20 cellular contexts compared by ENCODE assay signal in genomic region chr2:109259671-109260070, GRCh38.
DNase-seq lines count a peak whose midpoint lies in the region; ATAC-seq and TF ChIP-seq lines count a peak whose summit lies in the region.
"Had no signal": no experiment of that assay in that cellular context is flagged by ENCODE, and none has a peak within 500 bp of the region (broad histone marks: within the 10 kb centered on the region; RNA-seq: fewer than 3 reads in every experiment).

No MANE protein-coding gene starts in this region.

- peaks cover 0 to 86% (median 43%) of the 10 kb centered on the region in 11 experiments; a peak in 18 of 22 replicates for H4K20me1 ChIP-seq in BLaER1 treated with 17β-estradiol and CSF1 and Interleukin-3, amounts not matched to agents 10 nM and 100 nM

- H3K4me3 ChIP-seq in BLaER1 treated with 17β-estradiol and CSF1 and Interleukin-3, amounts not matched to agents 10 nM and 100 nM = no peak overlapping the region
- no peak overlapping the region for H3K4me3 ChIP-seq in spleen
- no peak overlapping the region for H3K4me3 ChIP-seq in mucosa of descending colon
- H3K4me3 ChIP-seq: A549, GM23338 had no signal

- no peak for TF ChIP-seq CTCF in spleen (IDR thresholded peaks at IDR 0.05 in 8 of 11, conservative IDR thresholded peaks at IDR 0.05 in 3 of 11)
- no peak for TF ChIP-seq CTCF in mucosa of descending colon (IDR thresholded peaks at IDR 0.05)

- 85 to 95% (median 91%) methylated on average over 8 of the region's 8 CpGs for WGBS in spleen, 5 donors

- DNase-seq in activated effector memory CD4-positive, alpha-beta T cell treated with anti-CD3 and anti-CD28 coated beads, Interleukin-2, amount 50 U/mL, for 16 hours = peak; percentile 6
- DNase-seq in activated effector memory CD4-positive, alpha-beta T cell treated with Interleukin-2 at 50 U/mL for 16 hours = no peak
- peak; percentile 36 for DNase-seq in islet precursor cell
- DNase-seq in spleen = peak; percentile 51
- no peak for DNase-seq in mucosa of descending colon
- no peak for DNase-seq in T-helper 1 cell
- DNase-seq: 8988T; ACHN; AML-193; BE2C; Caco-2; CD4-positive, CD25-positive, alpha-beta regulatory T cell; CD8-positive, alpha-beta T cell; DMS153; DND-41 had no signal

- H3K4me1 ChIP-seq in BLaER1 treated with 17β-estradiol and CSF1 and Interleukin-3, amounts not matched to agents 10 nM and 100 nM = peaks cover 72 to 98% (median 87%) of the 10 kb centered on the region in 10 experiments
- peaks cover 22 to 50% (median 30%) of the 10 kb centered on the region in 6 donors for H3K4me1 ChIP-seq in spleen
- peaks cover 10% of the 10 kb centered on the region for H3K4me1 ChIP-seq in mucosa of descending colon (ENCODE audit: low read depth)
- H3K4me1 ChIP-seq: A549, BE2C, Caco-2 had no signal

- no peak for TF ChIP-seq POLR2A in spleen (IDR thresholded peaks at IDR 0.05)

- no peaks in the 10 kb centered on the region for H3K27me3 ChIP-seq in BLaER1 treated with 17β-estradiol and CSF1 and Interleukin-3, amounts not matched to agents 10 nM and 100 nM
- no peaks in the 10 kb centered on the region for H3K27me3 ChIP-seq in spleen (replicated peaks in 1 of 7)
- H3K27me3 ChIP-seq: BE2C had no signal

- no peak for ATAC-seq in mucosa of descending colon
- ATAC-seq: CD8-positive, alpha-beta T cell; GM23338; HCT116 had no signal

- intact Hi-C loops in spleen (cut with DNase I; ENCODE audit: low total_unique reads) (no loop called here), mucosa of descending colon (cut with DNase I, micrococcal nuclease) (no loop called here)

- H3K4me2 ChIP-seq in BLaER1 treated with 17β-estradiol and CSF1 and Interleukin-3, amounts not matched to agents 10 nM and 100 nM = peak overlapping the region in 9 of 11 experiments; percentile 37 to 98 (median 92); a peak in 12 of 22 replicates
- H3K4me2 ChIP-seq: A549, GM23338 had no signal

- H3K27ac ChIP-seq in BLaER1 treated with 17β-estradiol and CSF1 and Interleukin-3, amounts not matched to agents 10 nM and 100 nM = no peak overlapping the region
- no peak overlapping the region for H3K27ac ChIP-seq in spleen
- H3K27ac ChIP-seq: A549, C4-2B had no signal

- no peak overlapping the region for H3K9ac ChIP-seq in BLaER1 treated with 17β-estradiol and CSF1 and Interleukin-3, amounts not matched to agents 10 nM and 100 nM

- no peaks in the 10 kb centered on the region for H3K9me3 ChIP-seq in BLaER1 treated with 17β-estradiol and CSF1 and Interleukin-3, amounts not matched to agents 10 nM and 100 nM (replicated peaks in 1 of 11)
- H3K9me3 ChIP-seq in spleen (no peaks in the 10 kb centered on the region), mucosa of descending colon (no peaks in the 10 kb centered on the region)
- H3K9me3 ChIP-seq: A549, BE2C, Caco-2 had no signal

- no peaks in the 10 kb centered on the region for H3K36me3 ChIP-seq in BLaER1 treated with 17β-estradiol and CSF1 and Interleukin-3, amounts not matched to agents 10 nM and 100 nM
- H3K36me3 ChIP-seq in spleen = no peaks in the 10 kb centered on the region
- H3K36me3 ChIP-seq in mucosa of descending colon (ENCODE audit: low read depth) = no peaks in the 10 kb centered on the region
- H3K36me3 ChIP-seq: BE2C had no signal

Comparison
In these comparisons a context has a peak if more than half of its experiments do, and no peak if none do; other contexts are left out.
1. DNase-seq: peak in activated effector memory CD4-positive, alpha-beta T cell treated with anti-CD3 and anti-CD28 coated beads, Interleukin-2, amount 50 U/mL, for 16 hours (single experiment), islet precursor cell (single experiment) and spleen (single experiment); none in activated effector memory CD4-positive, alpha-beta T cell treated with Interleukin-2 at 50 U/mL for 16 hours (single experiment), mucosa of descending colon (0 of 3) and T-helper 1 cell (0 of 5).